ENCODE assay signal across 6 cellular contexts in genomic region chr12:21360632-21361031, GRCh38. TPM values are rescaled to one million over a fixed set of nuclear protein-coding genes. Genes with fewer than 3 reads are reported as not detected.
"Had no signal": no experiment of that assay in that cellular context is flagged by ENCODE, and none has a peak within 500 bp of the region (broad histone marks: within the 10 kb centered on the region; RNA-seq: fewer than 3 reads in every experiment).

No MANE protein-coding gene starts in this region.

RNA-seq across cellular contexts. Expression of gene IAPP, which starts 12.1 kb away (rescaled TPM):
- total RNA-seq: HepG2, HT-29, HT1080, IMR-90, K562 had no signal
- polyA plus RNA-seq: HepG2, IgD-negative memory B cell, IMR-90, K562 had no signal

RNA-seq across cellular contexts. Expression of gene SLCO1A2, which starts 25.9 kb away (rescaled TPM):
- total RNA-seq: HepG2, HT-29, HT1080, IMR-90 had no signal
- polyA plus RNA-seq: HepG2, IgD-negative memory B cell, IMR-90 had no signal
